ENCODE assay signal across 8 cellular contexts in genomic region chr5:178626484-178627258, GRCh38. TPM values are rescaled to one million over a fixed set of nuclear protein-coding genes. Genes with fewer than 3 reads are reported as not detected.
DNase-seq lines count a peak whose midpoint lies in the region; ATAC-seq and TF ChIP-seq lines count a peak whose summit lies in the region.

CLK4 (minus strand) TSS chr5:178627050; CDS start chr5:178623416, 3,634 bp downstream.

- H3K27ac ChIP-seq in adipose tissue (ENCODE audit: low read depth, low read length) (peak within 1 kb of the TSS; percentile 35), heart left ventricle (peak within 1 kb of the TSS; percentile 87 to 99 (median 98))

- H3K4me1 ChIP-seq in heart left ventricle, result peaks cover 12 to 41% (median 33%) of the 10 kb centered on the region in 12 donors

- TF ChIP-seq CTCF in GM13976 (IDR thresholded peaks at IDR 0.05; ENCODE audit: borderline replicate concordance, control extremely low read depth, extremely low read depth, insufficient read depth, missing control alignments) (no peak), heart left ventricle (IDR thresholded peaks at IDR 0.05) (no peak), type B pancreatic cell (conservative IDR thresholded peaks at IDR 0.05) (no peak)

- H3K4me3 ChIP-seq in heart left ventricle, result peak within 1 kb of the TSS; percentile 58 to 98 (median 84)

- POLR2A ChIA-PET in T-cell (lab: Charles Lee), result no interaction called here

- in situ Hi-C loops in GM13976 (cut with MboI; ENCODE audit: low sequenced_read_pairs, unreplicated experiment), result no loop called here

- H3K27me3 Mint-ChIP-seq in T-cell (no peaks in the 10 kb centered on the region), type B pancreatic cell (no peaks in the 10 kb centered on the region)

- peaks cover 0 to 17% (median 15%) of the 10 kb centered on the region in 9 donors for H3K36me3 ChIP-seq in heart left ventricle

- H3K4me3 Mint-ChIP-seq in T-cell, result peak within 1 kb of the TSS; percentile 91 to 99 (median 98)
- H3K4me3 Mint-ChIP-seq in type B pancreatic cell, result peak within 1 kb of the TSS; percentile 95

- DNase-seq in GM13976 (ENCODE audit: low spot score), result peak; percentile 97
- peak; percentile 79 for DNase-seq in NCI-H146 (lab: John Stamatoyannopoulos, UW)
- peak; percentile 89 to 97 (median 95) for DNase-seq in T-cell
- peak; percentile 96 to 99 (median 97) for DNase-seq in heart left ventricle
- DNase-seq in posterior cingulate gyrus, result peak; percentile 91 to 99 (median 95)
- DNase-seq in type B pancreatic cell (ENCODE audit: extremely low spot score, unreplicated experiment), result peak; percentile 96

- peak; percentile 83 for ATAC-seq in HG02840 (IDR thresholded peaks at IDR 0.05; ENCODE audit: low FRiP score, unreplicated experiment)
- peak; percentile 87 to 91 (median 90) for ATAC-seq in T-cell (replicated peaks in 1 of 4)
- ATAC-seq in heart left ventricle, result peak; percentile 95 to 98 (median 97)

- no peaks in the 10 kb centered on the region for H3K9me3 Mint-ChIP-seq in T-cell
- H3K9me3 Mint-ChIP-seq in type B pancreatic cell, result no peaks in the 10 kb centered on the region

- H3K36me3 Mint-ChIP-seq in T-cell, result peaks cover 9% of the 10 kb centered on the region
- H3K36me3 Mint-ChIP-seq in type B pancreatic cell, result peaks cover 5% of the 10 kb centered on the region

- H3K27ac Mint-ChIP-seq in T-cell (peak within 1 kb of the TSS; percentile 98 to 100), type B pancreatic cell (peak within 1 kb of the TSS; percentile 99)

- CTCF ChIA-PET in T-cell (lab: Charles Lee), result interaction anchor here in 1 of 2 donors (0.6 kb wide), 1 partner anchor 1013 kb away, joined by 4 read pairs; no protein-coding TSS in a partner anchor

- H3K9me3 ChIP-seq in heart left ventricle, result no peaks in the 10 kb centered on the region

- 0 to 1% (median 0%) methylated on average over 71 to 78 of the region's 79 CpGs for WGBS in adipose tissue, 3 donors
- 0 to 1% (median 0%) methylated on average over 13 to 79 of the region's 79 CpGs for WGBS in heart left ventricle, 4 donors

- peak in 1 of 2 donors; percentile 79 for TF ChIP-seq POLR2A in heart left ventricle (IDR thresholded peaks at IDR 0.05)

- no peaks in the 10 kb centered on the region for H3K27me3 ChIP-seq in heart left ventricle

- intact Hi-C loops in heart left ventricle (cut with DNase I), result loop anchor here in 6 of 10 donors (2.0 to 10.0 kb wide), 5 partner anchors 104 to 396 kb away; partner anchors contain the start of genes ZNF354A (in 5 of the 6), ZNF354B (in 2 of the 6) and ZNF879 (in 1 of the 6)
- intact Hi-C loops in posterior cingulate gyrus (cut with DNase I), result loop anchor here (2.0 to 10.0 kb wide), 3 partner anchors 108 to 928 kb away; partner anchors contain the start of genes RUFY1 and ZNF354A

- H3K4me1 Mint-ChIP-seq in T-cell, result peaks cover 39 to 41% (median 40%) of the 10 kb centered on the region in 3 donors
- peaks cover 32% of the 10 kb centered on the region for H3K4me1 Mint-ChIP-seq in type B pancreatic cell (ENCODE audit: unreplicated experiment)

RNA-seq across cellular contexts. Expression of gene CLK4, which starts in this region (rescaled TPM):
- 10 to 100 TPM; 83.2 to 93.5 (median 86.5) TPM for total RNA-seq in T-cell
- polyA plus RNA-seq in adipose tissue, result 10 to 100 TPM; 13.3 to 23.1 (median 15.9) TPM
- 10 to 100 TPM in 8 of 9 donors, 1 to 10 TPM in 1; 9.9 to 24.0 (median 16.3) TPM for total RNA-seq in heart left ventricle
- 10 to 100 TPM in 1 of 2 donors, 1 to 10 TPM in 1; 5.2 to 23.4 TPM for polyA plus RNA-seq in heart left ventricle
- total RNA-seq in type B pancreatic cell (ENCODE audit: low replicate concordance), result 21.4 and 42.6 TPM in 2 replicates

Comparison
In these comparisons a context has a peak if more than half of its experiments do, and no peak if none do; other contexts are left out.
1. Peak in every context shown above with its lines: DNase-seq, ATAC-seq, H3K4me3 ChIP-seq and H3K27ac ChIP-seq.